Comparison of ENCODE assay signal across 19 cellular contexts in the genomic region with DNA sequence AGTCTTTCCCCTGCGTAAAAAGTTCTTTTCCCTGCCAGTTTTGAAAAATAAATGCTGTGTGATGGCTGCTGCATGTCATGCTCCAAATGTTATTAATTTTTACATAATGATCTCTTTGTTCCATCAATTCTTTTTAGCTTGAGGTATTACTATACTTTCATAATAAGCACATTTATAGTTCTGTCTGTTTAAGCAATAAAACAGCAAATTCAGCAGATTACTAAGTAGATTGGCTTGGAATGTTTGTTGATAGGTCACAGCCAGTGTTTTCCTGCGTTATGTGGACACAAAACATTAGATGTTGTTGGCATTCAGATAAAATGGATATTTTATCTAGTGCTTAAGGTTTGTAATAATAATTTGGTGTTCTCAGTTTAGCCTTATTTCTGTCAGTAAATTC.
DNase-seq lines count a peak whose midpoint lies in the region; ATAC-seq, FAIRE-seq and TF ChIP-seq lines count a peak whose summit lies in the region.
"Had no signal": no experiment of that assay in that cellular context is flagged by ENCODE, and none has a peak within 500 bp of the region (broad histone marks: within the 10 kb centered on the region; RNA-seq: fewer than 3 reads in every experiment).

No MANE protein-coding gene starts in this region.

- DNase-seq in COLO829 (ENCODE audit: low spot score) (peak; percentile 11), GM19239 (ENCODE audit: insufficient read length, low spot score) (no peak), DMS79 (lab: John Stamatoyannopoulos, UW) (no peak), HCEC 1CT (no peak), mucosa of descending colon (no peak)
- DNase-seq: CD4-positive, CD25-positive, alpha-beta regulatory T cell; CD8-positive, alpha-beta T cell; DMS 273 treated with DMSO at 0.1 percent for 48 hours; DMS79 treated with DMSO at 0.1 percent for 48 hours; GF-D8; H9; HFFc6 had no signal

- H3K4me1 ChIP-seq in mucosa of descending colon (ENCODE audit: low read depth): no peaks in the 10 kb centered on the region
- H3K4me1 ChIP-seq: BLaER1 had no signal

- ATAC-seq in mucosa of descending colon (no peak), HG02981 (IDR thresholded peaks at IDR 0.05; ENCODE audit: unreplicated experiment) (no peak)
- ATAC-seq: CD8-positive, alpha-beta T cell; GM23338 had no signal

- intact Hi-C loops in mucosa of descending colon (cut with DNase I, micrococcal nuclease): no loop called here

- no peaks in the 10 kb centered on the region for H3K9me3 ChIP-seq in mucosa of descending colon

- H3K27ac ChIP-seq in VCaP: peak overlapping the region; percentile 25
- H3K27ac ChIP-seq: BLaER1, C4-2B had no signal

- FAIRE-seq in GM19239 (lab: Jason Lieb, UNC) (peak; percentile 76), islet of Langerhans (lab: Jason Lieb, UNC) (peak; percentile 66)
- FAIRE-seq: D721Med had no signal

- no peak overlapping the region for H3K4me3 ChIP-seq in mucosa of descending colon
- H3K4me3 ChIP-seq: BLaER1, GM23338 had no signal

- TF ChIP-seq CTCF in VCaP (conservative IDR thresholded peaks at IDR 0.05) (no peak), mucosa of descending colon (IDR thresholded peaks at IDR 0.05) (no peak)

- H3K36me3 ChIP-seq in mucosa of descending colon (ENCODE audit: low read depth): no peaks in the 10 kb centered on the region
